ENCODE assay signal across 1 cellular context in genomic region chr22:36577019-36577418, GRCh38.
TF ChIP-seq lines count a peak whose summit lies in the region.

No MANE protein-coding gene starts in this region.

TF ChIP-seq in GM23338, 12 proteins besides CTCF, POLR2A, EP300 and RAD21 (continued from another document):
- no peak for TF ChIP-seq ZNF462 (CRISPR knock-in tag; IDR thresholded peaks at IDR 0.05)
- no peak for TF ChIP-seq POLR2AphosphoS5 (IDR thresholded peaks at IDR 0.05; ENCODE audit: low read depth)
